ENCODE assay signal across 14 cellular contexts in genomic region chr18:22517356-22517755, GRCh38.
"Had no signal": no experiment of that assay in that cellular context is flagged by ENCODE, and none has a peak within 500 bp of the region (broad histone marks: within the 10 kb centered on the region; RNA-seq: fewer than 3 reads in every experiment).

No MANE protein-coding gene starts in this region.

- H3K36me3 ChIP-seq: thoracic aorta had no signal

- DNase-seq: activated CD4-positive, alpha-beta T cell treated with anti-CD3 and anti-CD28 coated beads for 1 hour; activated CD4-positive, alpha-beta T cell treated with anti-CD3 and anti-CD28 coated beads, Interleukin-2, amount 50 U/mL, for 48 hours; activated CD8-positive, alpha-beta memory T cell treated with anti-CD3 and anti-CD28 coated beads, Interleukin-2, amount 10 ng/mL, durations not matched to agents 7 days and 5 days; activated effector memory CD4-positive, alpha-beta T cell treated with Interleukin-2 at 50 U/mL for 16 hours; activated naive CD4-positive, alpha-beta T cell treated with anti-CD3 and anti-CD28 coated beads, Interleukin-2, amount 50 U/mL, for 16 hours; activated T-cell treated with anti-CD3 and anti-CD28 coated beads, Interleukin-2, amount 50 U/mL, for 24 hours; amniotic stem cell; midbrain; T-helper 1 cell; T1000 had no signal

- H3K4me3 ChIP-seq: lung, SK-N-MC, thoracic aorta had no signal

- H3K27ac ChIP-seq: SK-N-MC, thoracic aorta had no signal

- ATAC-seq: activated CD8-positive, alpha-beta memory T cell treated with anti-CD3 and anti-CD28 coated beads, Interleukin-2, amount 10 ng/mL, durations not matched to agents 7 days and 5 days; stimulated activated effector memory CD8-positive, alpha-beta T cell treated with anti-CD3 and anti-CD28 coated beads, Interleukin-12 subunit alpha, Interleukin-12 subunit beta, amount 100 ng/mL, for 72 hours had no signal

- H3K9me3 ChIP-seq: thoracic aorta had no signal
